In the genomic region with DNA sequence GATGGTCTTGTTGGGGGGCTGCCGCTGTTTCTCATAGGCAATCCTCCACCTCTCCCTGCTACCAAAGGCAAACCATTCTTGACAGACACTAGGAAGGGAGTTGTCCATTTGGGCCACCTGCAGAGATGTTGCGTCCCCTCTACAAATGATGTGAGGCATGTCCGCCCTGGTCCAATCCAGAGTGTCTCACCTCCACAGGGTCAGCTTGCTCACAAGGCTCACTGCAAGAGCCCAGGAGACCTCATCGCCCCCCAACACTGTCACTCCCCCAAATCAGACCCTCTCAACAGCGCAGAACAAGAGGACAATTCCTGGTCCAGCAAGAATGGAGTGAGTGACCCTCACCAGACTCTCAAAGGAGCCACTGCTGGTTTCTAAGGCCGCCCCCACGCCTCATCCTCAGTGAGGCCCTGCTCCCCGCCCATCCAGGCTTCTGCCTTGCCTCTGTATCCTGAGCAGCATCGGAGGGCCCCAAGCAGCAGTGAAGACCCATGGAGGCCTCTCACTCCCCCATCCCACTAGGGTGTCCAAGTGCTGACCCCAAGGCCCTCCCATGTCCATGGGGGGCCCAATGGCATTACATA, we compare ENCODE assay signal across 17 cellular contexts. TPM values are rescaled to one million over a fixed set of nuclear protein-coding genes. Genes with fewer than 3 reads are reported as not detected.
DNase-seq lines count a peak whose midpoint lies in the region; ATAC-seq lines count a peak whose summit lies in the region.
"Had no signal": no experiment of that assay in that cellular context is flagged by ENCODE, and none has a peak within 500 bp of the region (broad histone marks: within the 10 kb centered on the region; RNA-seq: fewer than 3 reads in every experiment).

No MANE protein-coding gene starts in this region.

- no peak overlapping the region for H3K4me3 ChIP-seq in esophagus (ENCODE audit: low read depth in 1 of 2, low read length in 2 of 2)
- H3K4me3 ChIP-seq: esophagus muscularis mucosa, SK-N-MC had no signal

- no peaks in the 10 kb centered on the region for H3K27me3 ChIP-seq in esophagus (ENCODE audit: control insufficient read depth in 1 of 2, insufficient read depth in 2 of 2, low read length in 2 of 2)
- H3K27me3 ChIP-seq: esophagus muscularis mucosa had no signal

- peaks cover 34 to 75% of the 10 kb centered on the region in 2 donors for H3K36me3 ChIP-seq in esophagus (ENCODE audit: control insufficient read depth in 2 of 2, insufficient read depth in 2 of 2, low read length in 1 of 2)

- intact Hi-C loops in activated naive CD4-positive, alpha-beta T cell treated with anti-CD3 and anti-CD28 coated beads for 36 hours (cut with micrococcal nuclease): no loop called here

- H3K4me3 Mint-ChIP-seq in activated naive CD4-positive, alpha-beta T cell treated with anti-CD3 and anti-CD28 coated beads for 36 hours: peak overlapping the region; percentile 34
- H3K4me3 Mint-ChIP-seq in T-cell: peak overlapping the region in 2 of 3 donors; percentile 9 to 97
- H3K4me3 Mint-ChIP-seq in stimulated activated naive CD8-positive, alpha-beta T cell treated with anti-CD3 and anti-CD28 coated beads, Interleukin-15, amount 100 ng/mL, for 72 hours: peak overlapping the region; percentile 73 to 83

- WGBS in esophagus, 2 donors: 92 to 93% methylated on average over 9 of the region's 9 CpGs

- no peaks in the 10 kb centered on the region for H3K9me3 ChIP-seq in esophagus (ENCODE audit: control insufficient read depth in 2 of 2, insufficient read depth in 1 of 2, low read depth in 1 of 2, low read length in 1 of 2)
- H3K9me3 ChIP-seq: esophagus muscularis mucosa had no signal

- peaks cover 95% of the 10 kb centered on the region for H3K4me1 Mint-ChIP-seq in activated naive CD4-positive, alpha-beta T cell treated with anti-CD3 and anti-CD28 coated beads for 36 hours (ENCODE audit: low read depth)
- peaks cover 76 to 91% (median 89%) of the 10 kb centered on the region in 3 donors for H3K4me1 Mint-ChIP-seq in T-cell
- H3K4me1 Mint-ChIP-seq in stimulated activated naive CD8-positive, alpha-beta T cell treated with anti-CD3 and anti-CD28 coated beads, Interleukin-15, amount 100 ng/mL, for 72 hours: peaks cover 99% of the 10 kb centered on the region

- peak overlapping the region; percentile 93 for H3K27ac Mint-ChIP-seq in activated naive CD4-positive, alpha-beta T cell treated with anti-CD3 and anti-CD28 coated beads for 36 hours
- H3K27ac Mint-ChIP-seq in T-cell: peak overlapping the region; percentile 84 to 92
- H3K27ac Mint-ChIP-seq in stimulated activated naive CD8-positive, alpha-beta T cell treated with anti-CD3 and anti-CD28 coated beads, Interleukin-15, amount 100 ng/mL, for 72 hours: peak overlapping the region; percentile 84 to 95

- no peaks in the 10 kb centered on the region for H3K9me3 Mint-ChIP-seq in activated naive CD4-positive, alpha-beta T cell treated with anti-CD3 and anti-CD28 coated beads for 36 hours
- H3K9me3 Mint-ChIP-seq in T-cell: no peaks in the 10 kb centered on the region
- no peaks in the 10 kb centered on the region for H3K9me3 Mint-ChIP-seq in stimulated activated naive CD8-positive, alpha-beta T cell treated with anti-CD3 and anti-CD28 coated beads, Interleukin-15, amount 100 ng/mL, for 72 hours

- CTCF ChIA-PET in activated naive CD4-positive, alpha-beta T cell treated with anti-CD3 and anti-CD28 coated beads for 36 hours (lab: Charles Lee): interaction anchor here (0.5 kb wide), 1 partner anchor 491 kb away, joined by 3 read pairs; no protein-coding TSS in a partner anchor
- CTCF ChIA-PET in T-cell (lab: Charles Lee): no interaction called here

- H3K27ac ChIP-seq in esophagus (ENCODE audit: low read depth in 2 of 2, low read length in 1 of 2): peak overlapping the region; percentile 53 to 72
- H3K27ac ChIP-seq: SK-N-MC had no signal

- DNase-seq in activated naive CD4-positive, alpha-beta T cell treated with anti-CD3 and anti-CD28 coated beads for 36 hours: no peak
- no peak for DNase-seq in activated naive CD4-positive, alpha-beta T cell treated with anti-CD3 and anti-CD28 coated beads, Interleukin-2, amount 50 U/mL, for 16 hours
- DNase-seq in T-cell (no peak), NCI-H1436 treated with DMSO at 0.1 percent for 48 hours (lab: John Stamatoyannopoulos, UW) (no peak), cerebellum (ENCODE audit: low spot score) (no peak)
- DNase-seq in stimulated activated naive CD8-positive, alpha-beta T cell treated with anti-CD3 and anti-CD28 coated beads, Interleukin-15, amount 100 ng/mL, for 72 hours: no peak
- DNase-seq: hypothalamus; NCI-H2171; NK-92 treated with Interleukin-12 subunit alpha and Interleukin-12 subunit beta, amount 100 ng/mL, for 24 hours; stimulated activated CD4-positive, alpha-beta T cell treated with anti-CD3 and anti-CD28 coated beads, Interleukin-15, amount 100 ng/mL, for 24 hours had no signal

- POLR2A ChIA-PET in T-cell (lab: Charles Lee): interaction anchor here in 1 of 2 donors (0.6 to 1.7 kb wide), 2 partner anchors 11 to 42 kb away, joined by 7 to 10 read pairs; partner anchors contain the start of gene ECH1

- peaks cover 3 to 4% of the 10 kb centered on the region in 2 donors for H3K4me1 ChIP-seq in esophagus (ENCODE audit: control insufficient read depth in 2 of 2, insufficient read depth in 2 of 2, low read length in 1 of 2)

- no peaks in the 10 kb centered on the region for H3K27me3 Mint-ChIP-seq in activated naive CD4-positive, alpha-beta T cell treated with anti-CD3 and anti-CD28 coated beads for 36 hours (ENCODE audit: low read depth)
- no peaks in the 10 kb centered on the region for H3K27me3 Mint-ChIP-seq in T-cell
- no peaks in the 10 kb centered on the region for H3K27me3 Mint-ChIP-seq in stimulated activated naive CD8-positive, alpha-beta T cell treated with anti-CD3 and anti-CD28 coated beads, Interleukin-15, amount 100 ng/mL, for 72 hours

- peaks cover 88% of the 10 kb centered on the region for H3K36me3 Mint-ChIP-seq in activated naive CD4-positive, alpha-beta T cell treated with anti-CD3 and anti-CD28 coated beads for 36 hours (ENCODE audit: low read depth)
- H3K36me3 Mint-ChIP-seq in T-cell: peaks cover 71% of the 10 kb centered on the region

- no peak for ATAC-seq in T-cell (replicated peaks in 1 of 4)
- ATAC-seq in stimulated activated naive CD8-positive, alpha-beta T cell treated with anti-CD3 and anti-CD28 coated beads, Interleukin-15, amount 100 ng/mL, for 72 hours: no peak
- no peak for ATAC-seq in GM19397 (IDR thresholded peaks at IDR 0.05; ENCODE audit: unreplicated experiment)

RNA-seq across cellular contexts. Expression of gene HNRNPL, which starts 6.5 kb away (rescaled TPM):
- 100 to 1,000 TPM; 777 to 829 TPM for total RNA-seq in activated naive CD4-positive, alpha-beta T cell treated with anti-CD3 and anti-CD28 coated beads for 36 hours
- total RNA-seq in T-cell (100 to 1,000 TPM; 320 to 498 (median 330) TPM), cerebellum (188 TPM)
- 100 to 1,000 TPM; 134 to 150 TPM for polyA plus RNA-seq in esophagus

RNA-seq across cellular contexts. Expression of gene ECH1, which starts 11.7 kb away (rescaled TPM):
- 100 to 1,000 TPM; 137 to 145 TPM for total RNA-seq in activated naive CD4-positive, alpha-beta T cell treated with anti-CD3 and anti-CD28 coated beads for 36 hours
- total RNA-seq in T-cell (100 to 1,000 TPM in 4 of 5 donors, 10 to 100 TPM in 1; 76.7 to 159 (median 134) TPM), cerebellum (34.5 TPM)
- polyA plus RNA-seq in esophagus: 100 to 1,000 TPM; 108 to 215 TPM

RNA-seq across cellular contexts. Expression of gene LGALS4, which starts 30.5 kb away (rescaled TPM):
- total RNA-seq in activated naive CD4-positive, alpha-beta T cell treated with anti-CD3 and anti-CD28 coated beads for 36 hours: not detected
- total RNA-seq in T-cell (1 to 10 TPM; 3.8 to 8.8 (median 6.6) TPM), cerebellum (3.2 TPM)
- 1 to 10 TPM in 1 of 2 donors, under 1 TPM in 1; 0.66 to 2.3 TPM for polyA plus RNA-seq in esophagus
- total RNA-seq: Daoy, M059J, osteocyte had no signal

RNA-seq across cellular contexts. Expression of gene RINL, which starts 34.8 kb away (rescaled TPM):
- total RNA-seq in activated naive CD4-positive, alpha-beta T cell treated with anti-CD3 and anti-CD28 coated beads for 36 hours: 100 to 1,000 TPM; 107 to 117 TPM
- total RNA-seq in T-cell: 10 to 100 TPM; 44.2 to 81.3 (median 71.0) TPM
- polyA plus RNA-seq in esophagus: 10 to 100 TPM in 1 of 2 donors, 1 to 10 TPM in 1; 8.4 to 20.5 TPM
- 2.7 TPM for total RNA-seq in cerebellum
- total RNA-seq: osteocyte had no signal

RNA-seq across cellular contexts. Expression of gene LGALS7B, which starts 54.3 kb away (rescaled TPM):
- total RNA-seq in activated naive CD4-positive, alpha-beta T cell treated with anti-CD3 and anti-CD28 coated beads for 36 hours: not detected
- not detected for total RNA-seq in T-cell
- 1,000 to 10,000 TPM; 3,260 to 6,105 TPM for polyA plus RNA-seq in esophagus
- total RNA-seq in cerebellum: not detected
- total RNA-seq: Daoy, esophagus muscularis mucosa, M059J, osteocyte had no signal
